ENCODE assay signal across 8 cellular contexts in genomic region chr7:70614237-70614984, GRCh38.
DNase-seq lines count a peak whose midpoint lies in the region; ATAC-seq, FAIRE-seq and TF ChIP-seq lines count a peak whose summit lies in the region.

No MANE protein-coding gene starts in this region.

- no peaks in the 10 kb centered on the region for H3K9me3 ChIP-seq in GM12878 (replicated peaks; ENCODE audit: control insufficient read depth, insufficient read depth, low read length)
- no peaks in the 10 kb centered on the region for H3K9me3 ChIP-seq in keratinocyte (ENCODE audit: control insufficient read depth, low read depth, low read length)
- H3K9me3 ChIP-seq in thyroid gland: no peaks in the 10 kb centered on the region

- CTCF ChIA-PET in GM12878 (lab: Yijun Ruan, JAX): interaction anchor here (0.6 kb wide), 1 partner anchor 68 kb away, joined by 3 read pairs; no protein-coding TSS in a partner anchor

- dilution Hi-C loops in keratinocyte (cut with MboI; ENCODE audit: extremely low pct_ligation_motif_present, low sequenced_read_pairs): no loop called here

- no peak overlapping the region for H3K4me3 ChIP-seq in GM12878
- peak overlapping the region in 2 of 3 experiments; percentile 4 to 46 for H3K4me3 ChIP-seq in keratinocyte (ENCODE audit: control insufficient read depth in 2 of 3, extremely low read depth in 1 of 3, insufficient read depth in 2 of 3, low read depth in 1 of 3, low read length in 3 of 3)
- no peak overlapping the region for H3K4me3 ChIP-seq in thyroid gland (replicated peaks in 1 of 3)

- SMC1A ChIA-PET in GM12878 (lab: Charles Lee; ENCODE audit: uncharacterized antibody, unreplicated experiment): interaction anchor here (2.1 kb wide), 1 partner anchor 84 kb away, joined by 5 read pairs; no protein-coding TSS in a partner anchor

- DNase-seq in Daoy (ENCODE audit: low read depth): peak; percentile 83
- DNase-seq in NCI-H146 (lab: John Stamatoyannopoulos, UW): peak; percentile 98
- DNase-seq in GM12878 (ENCODE audit: low read depth, low spot score): no peak
- no peak for DNase-seq in keratinocyte (ENCODE audit: low read depth, low spot score)
- peak; percentile 88 to 94 for DNase-seq in thyroid gland
- DNase-seq in SKM-1 treated with dmso at 0.1 percent for 144 hours (lab: John Stamatoyannopoulos, UW; ENCODE audit: unreplicated experiment): no peak
- DNase-seq in GM19240 (ENCODE audit: insufficient read length, low spot score): no peak
- DNase-seq in activated CD4-positive, alpha-beta T cell treated with anti-CD3 and anti-CD28 coated beads for 1 hour: no peak

- H3K36me3 ChIP-seq in GM12878 (ENCODE audit: control insufficient read depth in 2 of 2, insufficient read depth in 2 of 2, low read length in 1 of 2) (no peaks in the 10 kb centered on the region; a peak in 1 of 4 replicates), keratinocyte (ENCODE audit: control insufficient read depth in 2 of 2, extremely low read depth in 1 of 2, insufficient read depth in 2 of 2, low read length in 2 of 2) (no peaks in the 10 kb centered on the region), thyroid gland (no peaks in the 10 kb centered on the region)

- H3K27me3 ChIP-seq in GM12878 (replicated peaks in 1 of 2; ENCODE audit: control insufficient read depth in 2 of 2, insufficient read depth in 2 of 2, low read length in 1 of 2): no peaks in the 10 kb centered on the region
- H3K27me3 ChIP-seq in keratinocyte (ENCODE audit: control insufficient read depth, extremely low read depth, insufficient read depth, low read length): no peaks in the 10 kb centered on the region
- H3K27me3 ChIP-seq in thyroid gland: no peaks in the 10 kb centered on the region

- WGBS in GM12878 (ENCODE audit: insufficient coverage, insufficient replicate concordance, low lambda C conversion rate, missing lambda C conversion rate): 9% methylated on average over 12 of the region's 12 CpGs
- 19 to 23% methylated on average over 8 to 12 of the region's 12 CpGs for WGBS in thyroid gland, 2 donors

- H3K27ac ChIP-seq in GM12878 (ENCODE audit: control insufficient read depth, insufficient read depth) (no peak overlapping the region), keratinocyte (ENCODE audit: control insufficient read depth, insufficient read depth, low read length) (peak overlapping the region; percentile 15), thyroid gland (no peak overlapping the region)

- in situ Hi-C loops in GM12878 (cut with MboI): no loop called here

- H3K79me2 ChIP-seq in GM12878 (ENCODE audit: control insufficient read depth, insufficient read depth, low read length) (no peaks in the 10 kb centered on the region), keratinocyte (ENCODE audit: control insufficient read depth, insufficient read depth, low read length) (no peaks in the 10 kb centered on the region)

- no peak overlapping the region for H3K9ac ChIP-seq in GM12878 (ENCODE audit: control insufficient read depth, insufficient read depth, low read length)
- no peak overlapping the region for H3K9ac ChIP-seq in keratinocyte (ENCODE audit: control insufficient read depth, extremely low read depth, insufficient read depth, low read length)

- POLR2A ChIA-PET in GM12878 (lab: Charles Lee): no interaction called here

- no TSS peak for BruUV-seq in GM12878 (replicated peaks; lab: Mats Ljungman, UMichigan)

- FAIRE-seq in GM12878 (lab: Jason Lieb, UNC) (no peak), keratinocyte (lab: Jason Lieb, UNC) (peak; percentile 88)

- no peaks in the 10 kb centered on the region for H3K9me1 ChIP-seq in keratinocyte (ENCODE audit: control insufficient read depth, extremely low read depth, insufficient read depth, low read length)

- no peak for TF ChIP-seq CTCF in GM12878 (IDR thresholded peaks at IDR 0.05 in 2 of 3, conservative IDR thresholded peaks at IDR 0.05 in 1 of 3; ENCODE audit: control insufficient read depth in 2 of 3, extremely low read depth in 1 of 3, insufficient read depth in 1 of 3, low read depth in 3 of 3, low read length in 3 of 3)
- no peak for TF ChIP-seq CTCF in keratinocyte (optimal IDR thresholded peaks at IDR 0.05 in 1 of 3, IDR thresholded peaks at IDR 0.05 in 1 of 3, conservative IDR thresholded peaks at IDR 0.05 in 1 of 3; ENCODE audit: extremely low read depth in 1 of 3, insufficient read depth in 2 of 3, low read length in 3 of 3)
- TF ChIP-seq CTCF in thyroid gland (IDR thresholded peaks at IDR 0.05): peak in 2 of 6 experiments; percentile 19 to 20

- TF ChIP-seq POLR2A in GM12878 (IDR thresholded peaks at IDR 0.05; ENCODE audit: low read depth, low read length) (no peak), thyroid gland (IDR thresholded peaks at IDR 0.05) (no peak)

- H4K20me1 ChIP-seq in GM12878 (ENCODE audit: control insufficient read depth, insufficient read depth) (no peaks in the 10 kb centered on the region), keratinocyte (ENCODE audit: control insufficient read depth, extremely low read depth, insufficient read depth, low read length) (no peaks in the 10 kb centered on the region)

- H3K4me2 ChIP-seq in GM12878 (ENCODE audit: control insufficient read depth, insufficient read depth): no peak overlapping the region
- peak overlapping the region; percentile 72 for H3K4me2 ChIP-seq in keratinocyte (ENCODE audit: control insufficient read depth, extremely low read depth, insufficient read depth, low read depth, low read length)

- peak; percentile 73 for ATAC-seq in GM12878

- no peaks in the 10 kb centered on the region for H3K4me1 ChIP-seq in GM12878 (ENCODE audit: control insufficient read depth, insufficient read depth, low read length)
- peaks cover 16% of the 10 kb centered on the region for H3K4me1 ChIP-seq in keratinocyte (ENCODE audit: control insufficient read depth, extremely low read depth, insufficient read depth, low read length)
- peaks cover 8 to 11% of the 10 kb centered on the region in 2 donors for H3K4me1 ChIP-seq in thyroid gland

- TF ChIP-seq RAD21 in GM12878 (IDR thresholded peaks at IDR 0.05; ENCODE audit: insufficient read depth, low read depth, low read length): no peak

- RAD21 ChIA-PET in GM12878 (lab: Charles Lee; ENCODE audit: unreplicated experiment): no interaction called here

- H2AFZ ChIP-seq in GM12878 (ENCODE audit: control insufficient read depth, low read depth, low read length) (no peak overlapping the region), keratinocyte (ENCODE audit: control insufficient read depth, low read length) (peak overlapping the region; percentile 80)

- TF ChIP-seq EP300 in GM12878 (IDR thresholded peaks at IDR 0.05; ENCODE audit: borderline replicate concordance in 1 of 2, control insufficient read depth in 1 of 2, low read depth in 2 of 2, low read length in 2 of 2): no peak

- intact Hi-C loops in GM12878 (cut with micrococcal nuclease; ENCODE audit: unreplicated experiment) (no loop called here), thyroid gland (cut with DNase I) (no loop called here)

TF ChIP-seq in GM12878, 131 proteins besides CTCF, POLR2A, EP300 and RAD21:
- no peak for TF ChIP-seq ZBTB4 (CRISPR knock-in tag; IDR thresholded peaks at IDR 0.05)
- no peak for TF ChIP-seq NFIC (IDR thresholded peaks at IDR 0.05; ENCODE audit: low read depth, low read length)
- TF ChIP-seq BMI1 (IDR thresholded peaks at IDR 0.05; ENCODE audit: borderline replicate concordance): peak; percentile 83
- no peak for TF ChIP-seq CHD4 (IDR thresholded peaks at IDR 0.05)
- no peak for TF ChIP-seq TCF12 (IDR thresholded peaks at IDR 0.05; ENCODE audit: low read depth, low read length)
- TF ChIP-seq BHLHE40 (IDR thresholded peaks at IDR 0.05; ENCODE audit: borderline replicate concordance in 1 of 2, low read depth in 2 of 2, low read length in 1 of 2): peak; percentile 6 to 50; a peak in 1 of 4 replicates
- peak; percentile 65 for TF ChIP-seq MEF2B (IDR thresholded peaks at IDR 0.05; ENCODE audit: partially characterized antibody, poor library complexity, severe bottlenecking)
- TF ChIP-seq RAD51 (IDR thresholded peaks at IDR 0.05): peak; percentile 74
- TF ChIP-seq IKZF1 (conservative IDR thresholded peaks at IDR 0.05): 0 out of 2 replicates have a peak, but pooled peaks have one; percentile 11
- no peak for TF ChIP-seq RBBP5 (conservative IDR thresholded peaks at IDR 0.05)
TF ChIP-seq in GM12878: peak in this region for 5.

Comparison
In these comparisons a context has a peak if more than half of its experiments do, and no peak if none do; other contexts are left out.
1. DNase-seq: peak in Daoy (single experiment), NCI-H146 (single experiment) and thyroid gland (2 of 2); none in GM12878 (single experiment), keratinocyte (single experiment), SKM-1 treated with dmso at 0.1 percent for 144 hours (single experiment), GM19240 (single experiment) and activated CD4-positive, alpha-beta T cell treated with anti-CD3 and anti-CD28 coated beads for 1 hour (single experiment).
2. H3K4me3 ChIP-seq: peak in keratinocyte (2 of 3); none in GM12878 (single experiment) and thyroid gland (0 of 3).